In the genomic region with DNA sequence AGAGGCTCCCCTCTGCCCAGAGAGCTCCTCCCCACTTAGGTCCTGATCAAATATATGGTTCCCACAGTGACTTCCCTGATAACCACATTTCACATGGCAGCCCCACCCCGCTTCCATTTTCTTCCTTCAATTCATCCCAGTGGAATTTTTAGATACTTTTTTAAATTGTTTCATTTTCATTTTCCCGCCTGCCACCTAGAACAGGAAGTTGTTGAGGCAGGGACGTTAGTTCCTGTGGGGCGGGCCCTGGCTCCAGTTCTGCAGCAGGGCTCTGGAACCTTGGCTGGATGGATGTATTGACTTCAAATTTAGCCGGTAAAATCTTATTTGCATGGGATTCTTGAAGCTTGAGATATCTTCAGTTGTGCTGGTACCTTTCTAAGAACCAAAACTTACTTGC, we compare ENCODE assay signal across 1 cellular context.
A peak's percentile ranks its signal among the peaks of the same experiment; 100 is the strongest.
TF ChIP-seq lines count a peak whose summit lies in the region.

No MANE protein-coding gene starts in this region.

TF ChIP-seq in K562, 482 proteins besides CTCF, POLR2A, EP300 and RAD21 (continued from another document):
- TF ChIP-seq PCBP1 (IDR thresholded peaks at IDR 0.05; ENCODE audit: low read depth, low read length, poor library complexity, severe bottlenecking) (no peak), GABPA (tag; conservative IDR thresholded peaks at IDR 0.05; ENCODE audit: low read depth) (peak; percentile 58), SRF (CRISPR knock-in tag; IDR thresholded peaks at IDR 0.05) (no peak)
- TF ChIP-seq, protein P1, sequence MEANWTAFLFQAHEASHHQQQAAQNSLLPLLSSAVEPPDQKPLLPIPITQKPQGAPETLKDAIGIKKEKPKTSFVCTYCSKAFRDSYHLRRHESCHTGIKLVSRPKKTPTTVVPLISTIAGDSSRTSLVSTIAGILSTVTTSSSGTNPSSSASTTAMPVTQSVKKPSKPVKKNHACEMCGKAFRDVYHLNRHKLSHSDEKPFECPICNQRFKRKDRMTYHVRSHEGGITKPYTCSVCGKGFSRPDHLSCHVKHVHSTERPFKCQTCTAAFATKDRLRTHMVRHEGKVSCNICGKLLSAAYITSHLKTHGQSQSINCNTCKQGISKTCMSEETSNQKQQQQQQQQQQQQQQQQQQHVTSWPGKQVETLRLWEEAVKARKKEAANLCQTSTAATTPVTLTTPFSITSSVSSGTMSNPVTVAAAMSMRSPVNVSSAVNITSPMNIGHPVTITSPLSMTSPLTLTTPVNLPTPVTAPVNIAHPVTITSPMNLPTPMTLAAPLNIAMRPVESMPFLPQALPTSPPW (CRISPR knock-in tag; IDR thresholded peaks at IDR 0.05): no peak
- TF ChIP-seq, protein P2, sequence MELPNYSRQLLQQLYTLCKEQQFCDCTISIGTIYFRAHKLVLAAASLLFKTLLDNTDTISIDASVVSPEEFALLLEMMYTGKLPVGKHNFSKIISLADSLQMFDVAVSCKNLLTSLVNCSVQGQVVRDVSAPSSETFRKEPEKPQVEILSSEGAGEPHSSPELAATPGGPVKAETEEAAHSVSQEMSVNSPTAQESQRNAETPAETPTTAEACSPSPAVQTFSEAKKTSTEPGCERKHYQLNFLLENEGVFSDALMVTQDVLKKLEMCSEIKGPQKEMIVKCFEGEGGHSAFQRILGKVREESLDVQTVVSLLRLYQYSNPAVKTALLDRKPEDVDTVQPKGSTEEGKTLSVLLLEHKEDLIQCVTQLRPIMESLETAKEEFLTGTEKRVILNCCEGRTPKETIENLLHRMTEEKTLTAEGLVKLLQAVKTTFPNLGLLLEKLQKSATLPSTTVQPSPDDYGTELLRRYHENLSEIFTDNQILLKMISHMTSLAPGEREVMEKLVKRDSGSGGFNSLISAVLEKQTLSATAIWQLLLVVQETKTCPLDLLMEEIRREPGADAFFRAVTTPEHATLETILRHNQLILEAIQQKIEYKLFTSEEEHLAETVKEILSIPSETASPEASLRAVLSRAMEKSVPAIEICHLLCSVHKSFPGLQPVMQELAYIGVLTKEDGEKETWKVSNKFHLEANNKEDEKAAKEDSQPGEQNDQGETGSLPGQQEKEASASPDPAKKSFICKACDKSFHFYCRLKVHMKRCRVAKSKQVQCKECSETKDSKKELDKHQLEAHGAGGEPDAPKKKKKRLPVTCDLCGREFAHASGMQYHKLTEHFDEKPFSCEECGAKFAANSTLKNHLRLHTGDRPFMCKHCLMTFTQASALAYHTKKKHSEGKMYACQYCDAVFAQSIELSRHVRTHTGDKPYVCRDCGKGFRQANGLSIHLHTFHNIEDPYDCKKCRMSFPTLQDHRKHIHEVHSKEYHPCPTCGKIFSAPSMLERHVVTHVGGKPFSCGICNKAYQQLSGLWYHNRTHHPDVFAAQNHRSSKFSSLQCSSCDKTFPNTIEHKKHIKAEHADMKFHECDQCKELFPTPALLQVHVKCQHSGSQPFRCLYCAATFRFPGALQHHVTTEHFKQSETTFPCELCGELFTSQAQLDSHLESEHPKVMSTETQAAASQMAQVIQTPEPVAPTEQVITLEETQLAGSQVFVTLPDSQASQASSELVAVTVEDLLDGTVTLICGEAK (IDR thresholded peaks at IDR 0.05): peak; percentile 43; the same call in 1 of the 2 replicates
- TF ChIP-seq, protein P2 (CRISPR knock-in tag; IDR thresholded peaks at IDR 0.05): no peak
